ENCODE assay signal across 11 cellular contexts in genomic region chr10:100339236-100339635, GRCh38.
DNase-seq lines count a peak whose midpoint lies in the region; ATAC-seq and TF ChIP-seq lines count a peak whose summit lies in the region.
"Had no signal": no experiment of that assay in that cellular context is flagged by ENCODE, and none has a peak within 500 bp of the region (broad histone marks: within the 10 kb centered on the region; RNA-seq: fewer than 3 reads in every experiment).

No MANE protein-coding gene starts in this region.

- no peak overlapping the region for H3K9ac ChIP-seq in DND-41 (ENCODE audit: low read depth, low read length)

- no peak overlapping the region for H3K4me3 ChIP-seq in DND-41 (ENCODE audit: low read depth in 1 of 2, low read length in 2 of 2)

- H3K9me3 ChIP-seq in DND-41 (ENCODE audit: insufficient read depth, low read length, severe bottlenecking), result no peaks in the 10 kb centered on the region

- H3K4me2 ChIP-seq in DND-41 (ENCODE audit: insufficient read depth, low read length), result no peak overlapping the region

- H3K79me2 ChIP-seq in DND-41 (ENCODE audit: insufficient read depth, low read length), result no peaks in the 10 kb centered on the region

- peak overlapping the region; percentile 71; the same call in 1 of the 2 replicates for H2AFZ ChIP-seq in DND-41 (ENCODE audit: low read depth, low read length)

- peaks cover 6% of the 10 kb centered on the region for H3K27me3 ChIP-seq in DND-41 (ENCODE audit: insufficient read depth, low read length, poor library complexity)

- H3K4me1 ChIP-seq in DND-41 (ENCODE audit: insufficient read depth, low read length), result peaks cover 7% of the 10 kb centered on the region; the same call in 1 of the 2 replicates

- H4K20me1 ChIP-seq in DND-41 (ENCODE audit: insufficient read depth, low read length), result no peaks in the 10 kb centered on the region

- ATAC-seq in DND-41 (ENCODE audit: insufficient read depth, low read depth), result no peak
- ATAC-seq in GM19463 (IDR thresholded peaks at IDR 0.05; ENCODE audit: unreplicated experiment), result peak; percentile 67
- ATAC-seq in HG03432 (IDR thresholded peaks at IDR 0.05; ENCODE audit: unreplicated experiment), result peak; percentile 63

- no peaks in the 10 kb centered on the region for H3K36me3 ChIP-seq in DND-41 (ENCODE audit: insufficient read depth, low read length)

- H3K27ac ChIP-seq in DND-41 (ENCODE audit: low read length) (no peak overlapping the region), angular gyrus (ENCODE audit: low read depth, low read length) (peak overlapping the region; percentile 44)

- TF ChIP-seq CTCF in DND-41 (IDR thresholded peaks at IDR 0.05; ENCODE audit: borderline replicate concordance, extremely low read depth, low read length, poor library complexity, severe bottlenecking), result no peak

- DNase-seq in DND-41 (no peak), GM19240 (ENCODE audit: insufficient read length, low spot score) (no peak), hippocampal formation (lab: John Stamatoyannopoulos, UW) (no peak), NCI-H2107 treated with DMSO at 0.1 percent for 48 hours (lab: John Stamatoyannopoulos, UW; ENCODE audit: unreplicated experiment) (no peak)
- DNase-seq in stimulated activated CD4-positive, alpha-beta T cell treated with anti-CD3 and anti-CD28 coated beads, Interleukin-2, amount 100 ng/mL, for 48 hours, result no peak
- DNase-seq: activated CD4-positive, alpha-beta T cell treated with anti-CD3 and anti-CD28 coated beads for 48 hours; NCI-H1092; stimulated activated CD4-positive, alpha-beta T cell treated with anti-CD3 and anti-CD28 coated beads, Interleukin-15, amount 100 ng/mL, for 24 hours had no signal
